Comparison of ENCODE assay signal across 2 cellular contexts in genomic region chr1:230857822-230858221, GRCh38.
TF ChIP-seq lines count a peak whose summit lies in the region.

No MANE protein-coding gene starts in this region.

TF ChIP-seq in SK-N-SH treated with all-trans-retinoic acid at 6 μM for 48 hours, 23 proteins besides CTCF, POLR2A, EP300 and RAD21 (continued from another document):
- TF ChIP-seq RARB (CRISPR knock-in tag; IDR thresholded peaks at IDR 0.05) (no peak), ZFP30 (CRISPR knock-in tag; IDR thresholded peaks at IDR 0.05) (no peak), PATZ1 (CRISPR knock-in tag; IDR thresholded peaks at IDR 0.05; ENCODE audit: borderline replicate concordance) (no peak), TOX (CRISPR knock-in tag; IDR thresholded peaks at IDR 0.05; ENCODE audit: borderline replicate concordance) (no peak), OSR1 (CRISPR knock-in tag; IDR thresholded peaks at IDR 0.05) (no peak), CREB5 (CRISPR knock-in tag; IDR thresholded peaks at IDR 0.05; ENCODE audit: low read depth) (no peak), ZC3H10 (CRISPR knock-in tag; IDR thresholded peaks at IDR 0.05) (no peak), POU6F1 (CRISPR knock-in tag; IDR thresholded peaks at IDR 0.05; ENCODE audit: borderline replicate concordance, low read depth) (no peak), ZNF8 (CRISPR knock-in tag; IDR thresholded peaks at IDR 0.05) (no peak), CSRNP3 (CRISPR knock-in tag; IDR thresholded peaks at IDR 0.05) (no peak), TCF4 (CRISPR knock-in tag; IDR thresholded peaks at IDR 0.05; ENCODE audit: borderline replicate concordance) (no peak), ZNF70 (CRISPR knock-in tag; IDR thresholded peaks at IDR 0.05) (no peak), CSDC2 (CRISPR knock-in tag; IDR thresholded peaks at IDR 0.05) (no peak), PPARA (CRISPR knock-in tag; IDR thresholded peaks at IDR 0.05; ENCODE audit: borderline replicate concordance) (no peak)
TF ChIP-seq in SK-N-SH treated with all-trans-retinoic acid at 6 μM for 48 hours: peak in this region for 0.

TF ChIP-seq in SK-N-SH, 30 proteins besides CTCF, POLR2A, EP300 and RAD21:
- no peak for TF ChIP-seq IRF3 (IDR thresholded peaks at IDR 0.05; ENCODE audit: low read depth, low read length)
- TF ChIP-seq TEAD4 (IDR thresholded peaks at IDR 0.05; ENCODE audit: borderline replicate concordance, insufficient read depth): no peak
- TF ChIP-seq USF1 (IDR thresholded peaks at IDR 0.05; ENCODE audit: borderline replicate concordance, low read depth): no peak
- no peak for TF ChIP-seq PBX3 (IDR thresholded peaks at IDR 0.05)
- no peak for TF ChIP-seq RCOR1 (IDR thresholded peaks at IDR 0.05; ENCODE audit: low read length)
- no peak for TF ChIP-seq NFIC (IDR thresholded peaks at IDR 0.05; ENCODE audit: borderline replicate concordance)
- TF ChIP-seq YY1 (IDR thresholded peaks at IDR 0.05; ENCODE audit: low read depth): no peak
- no peak for TF ChIP-seq RFX5 (IDR thresholded peaks at IDR 0.05; ENCODE audit: low read length)
- no peak for TF ChIP-seq FOXJ3 (CRISPR knock-in tag; IDR thresholded peaks at IDR 0.05)
- no peak for TF ChIP-seq GABPA (IDR thresholded peaks at IDR 0.05; ENCODE audit: low read depth)
- TF ChIP-seq MAX (IDR thresholded peaks at IDR 0.05; ENCODE audit: low read depth): no peak
- TF ChIP-seq TCF12 (IDR thresholded peaks at IDR 0.05): no peak
- TF ChIP-seq NRF1 (IDR thresholded peaks at IDR 0.05; ENCODE audit: low read depth, low read length): no peak
- TF ChIP-seq ZBTB33 (IDR thresholded peaks at IDR 0.05; ENCODE audit: borderline replicate concordance, low read depth): no peak
- no peak for TF ChIP-seq USF2 (IDR thresholded peaks at IDR 0.05; ENCODE audit: borderline replicate concordance, low read depth, low read length)
- TF ChIP-seq GATA2 (CRISPR knock-in tag; IDR thresholded peaks at IDR 0.05): no peak
- TF ChIP-seq RXRA (IDR thresholded peaks at IDR 0.05; ENCODE audit: borderline replicate concordance, low read depth): no peak
- TF ChIP-seq FOSL2 (IDR thresholded peaks at IDR 0.05; ENCODE audit: borderline replicate concordance, low read depth): no peak
- no peak for TF ChIP-seq CHD2 (IDR thresholded peaks at IDR 0.05; ENCODE audit: low read length, partially characterized antibody)
- TF ChIP-seq MXI1 (IDR thresholded peaks at IDR 0.05; ENCODE audit: low read depth, low read length): no peak
